Comparison of ENCODE assay signal across 8 cellular contexts in genomic region chr4:56907009-56907408, GRCh38. TPM values are rescaled to one million over a fixed set of nuclear protein-coding genes. Genes with fewer than 3 reads are reported as not detected.
DNase-seq lines count a peak whose midpoint lies in the region; ATAC-seq, FAIRE-seq and TF ChIP-seq lines count a peak whose summit lies in the region.

No MANE protein-coding gene starts in this region.

- H3K4me3 ChIP-seq in DND-41 (ENCODE audit: low read depth in 1 of 2, low read length in 2 of 2) (peak overlapping the region in 1 of 2 experiments; percentile 93; a peak in 2 of 4 replicates), pancreas (peak overlapping the region; percentile 35 to 100 (median 90))

- H3K27me3 Mint-ChIP-seq in T-helper 1 cell treated with Interleukin-12 subunit alpha and Interleukin-12 subunit beta and Interleukin-4 antibody, amounts not matched to agents 30 μg/mL and 1 μg/mL, for 36 hours (ENCODE audit: low read depth), result peaks cover 6% of the 10 kb centered on the region
- H3K27me3 Mint-ChIP-seq in endothelial cell (ENCODE audit: unreplicated experiment), result peaks cover 12% of the 10 kb centered on the region

- intact Hi-C loops in pancreas (cut with DNase I), result no loop called here

- H3K36me3 Mint-ChIP-seq in T-helper 1 cell treated with Interleukin-12 subunit alpha and Interleukin-12 subunit beta and Interleukin-4 antibody, amounts not matched to agents 30 μg/mL and 1 μg/mL, for 36 hours (ENCODE audit: low read depth), result peaks cover 8% of the 10 kb centered on the region
- peaks cover 11% of the 10 kb centered on the region for H3K36me3 Mint-ChIP-seq in endothelial cell (ENCODE audit: low read depth, unreplicated experiment)

- H3K4me1 ChIP-seq in DND-41 (ENCODE audit: insufficient read depth, low read length), result peaks cover 36% of the 10 kb centered on the region
- peaks cover 0 to 17% (median 13%) of the 10 kb centered on the region in 3 donors for H3K4me1 ChIP-seq in pancreas

- ATAC-seq in DND-41 (ENCODE audit: insufficient read depth, low read depth) (no peak), pancreas (peak in 1 of 4 donors; percentile 3)

- DNase-seq in DND-41 (no peak), endothelial cell (ENCODE audit: low spot score) (no peak), pancreas (peak in 1 of 6 donors; percentile 24), DMS153 (lab: John Stamatoyannopoulos, UW) (no peak), NCI-H2107 (lab: John Stamatoyannopoulos, UW) (no peak), D341Med (ENCODE audit: low spot score) (no peak), NCI-H1048 (lab: John Stamatoyannopoulos, UW) (no peak)

- no peaks in the 10 kb centered on the region for H3K9me3 Mint-ChIP-seq in T-helper 1 cell treated with Interleukin-12 subunit alpha and Interleukin-12 subunit beta and Interleukin-4 antibody, amounts not matched to agents 30 μg/mL and 1 μg/mL, for 36 hours
- H3K9me3 Mint-ChIP-seq in endothelial cell (ENCODE audit: unreplicated experiment), result no peaks in the 10 kb centered on the region

- no peak for TF ChIP-seq CTCF in DND-41 (IDR thresholded peaks at IDR 0.05; ENCODE audit: borderline replicate concordance, extremely low read depth, low read length, poor library complexity, severe bottlenecking)
- TF ChIP-seq CTCF in endothelial cell (IDR thresholded peaks at IDR 0.05; ENCODE audit: unreplicated experiment), result no peak
- no peak for TF ChIP-seq CTCF in pancreas (IDR thresholded peaks at IDR 0.05)

- peak overlapping the region; percentile 91 for H3K4me3 Mint-ChIP-seq in T-helper 1 cell treated with Interleukin-12 subunit alpha and Interleukin-12 subunit beta and Interleukin-4 antibody, amounts not matched to agents 30 μg/mL and 1 μg/mL, for 36 hours
- peak overlapping the region; percentile 97 for H3K4me3 Mint-ChIP-seq in endothelial cell (ENCODE audit: unreplicated experiment)

- H3K36me3 ChIP-seq in DND-41 (ENCODE audit: insufficient read depth, low read length) (peaks cover 15% of the 10 kb centered on the region), pancreas (no peaks in the 10 kb centered on the region)

- H2AFZ ChIP-seq in DND-41 (ENCODE audit: low read depth, low read length), result peak overlapping the region; percentile 72

- H3K9ac ChIP-seq in DND-41 (ENCODE audit: low read depth, low read length), result peak overlapping the region; percentile 98

- H3K4me2 ChIP-seq in DND-41 (ENCODE audit: insufficient read depth, low read length), result peak overlapping the region; percentile 85

- peak overlapping the region; percentile 87 for H3K27ac Mint-ChIP-seq in T-helper 1 cell treated with Interleukin-12 subunit alpha and Interleukin-12 subunit beta and Interleukin-4 antibody, amounts not matched to agents 30 μg/mL and 1 μg/mL, for 36 hours
- peak overlapping the region; percentile 86 for H3K27ac Mint-ChIP-seq in endothelial cell (ENCODE audit: unreplicated experiment)

- H3K27me3 ChIP-seq in DND-41 (ENCODE audit: insufficient read depth, low read length, poor library complexity) (no peaks in the 10 kb centered on the region), pancreas (no peaks in the 10 kb centered on the region)

- H3K27ac ChIP-seq in DND-41 (ENCODE audit: low read length) (peak overlapping the region; percentile 1; the same call in 1 of the 2 replicates), pancreas (no peak overlapping the region)

- no peak for FAIRE-seq in pancreas (lab: Jason Lieb, UNC)

- H3K79me2 ChIP-seq in DND-41 (ENCODE audit: insufficient read depth, low read length), result peaks cover 39% of the 10 kb centered on the region

- H4K20me1 ChIP-seq in DND-41 (ENCODE audit: insufficient read depth, low read length), result peaks cover 9% of the 10 kb centered on the region

- 8 to 11% methylated on average over 14 of the region's 14 CpGs for WGBS in pancreas, 2 donors

- no peaks in the 10 kb centered on the region for H3K9me3 ChIP-seq in DND-41 (ENCODE audit: insufficient read depth, low read length, severe bottlenecking)
- H3K9me3 ChIP-seq in pancreas, result no peaks in the 10 kb centered on the region

- H3K4me1 Mint-ChIP-seq in T-helper 1 cell treated with Interleukin-12 subunit alpha and Interleukin-12 subunit beta and Interleukin-4 antibody, amounts not matched to agents 30 μg/mL and 1 μg/mL, for 36 hours (ENCODE audit: low read depth), result peaks cover 28% of the 10 kb centered on the region
- peaks cover 40% of the 10 kb centered on the region for H3K4me1 Mint-ChIP-seq in endothelial cell (ENCODE audit: unreplicated experiment)

RNA-seq across cellular contexts. Expression of gene REST, which starts 0.7 kb away (rescaled TPM):
- 70.4 TPM for total RNA-seq in endothelial cell (ENCODE audit: unreplicated experiment)
- 10 to 100 TPM; 12.5 to 28.9 (median 16.0) TPM for total RNA-seq in pancreas
- 1 to 10 TPM; 2.7 to 2.8 TPM for polyA plus RNA-seq in pancreas
